10 cellular contexts compared by ENCODE assay signal in the genomic region with DNA sequence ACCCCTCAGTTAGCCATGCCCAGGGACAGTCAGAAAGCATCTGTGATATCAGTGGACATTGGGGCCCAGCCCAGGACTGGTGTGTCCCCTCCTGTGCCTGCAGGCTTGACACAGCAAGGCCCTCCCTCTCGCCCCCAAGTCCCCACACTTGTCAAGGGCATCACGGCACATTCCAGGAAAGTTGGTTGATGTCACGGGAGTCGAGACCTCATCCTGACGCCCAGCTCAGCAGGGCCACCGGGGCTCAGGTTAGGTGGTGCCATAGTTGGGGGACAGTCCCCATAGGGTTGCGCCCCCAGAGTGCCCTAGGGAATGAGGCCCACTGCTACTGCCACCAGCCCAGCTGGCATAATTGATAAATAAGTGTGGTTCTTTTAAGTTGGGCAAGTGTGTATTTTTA. TPM values are rescaled to one million over a fixed set of nuclear protein-coding genes. Genes with fewer than 3 reads are reported as not detected.
DNase-seq lines count a peak whose midpoint lies in the region; ATAC-seq and TF ChIP-seq lines count a peak whose summit lies in the region.
"Had no signal": no experiment of that assay in that cellular context is flagged by ENCODE, and none has a peak within 500 bp of the region (broad histone marks: within the 10 kb centered on the region; RNA-seq: fewer than 3 reads in every experiment).

No MANE protein-coding gene starts in this region.

- POLR2A ChIA-PET in AG04449 (lab: Yijun Ruan, JAX) = no interaction called here

- peak overlapping the region; percentile 40 for H3K4me3 Mint-ChIP-seq in central memory CD8-positive, alpha-beta T cell
- peak overlapping the region; percentile 86 for H3K4me3 Mint-ChIP-seq in natural killer cell

- H3K79me2 ChIP-seq in Karpas-422 (ENCODE audit: low read length) = no peaks in the 10 kb centered on the region

- no peak for ATAC-seq in central memory CD8-positive, alpha-beta T cell (replicated peaks; ENCODE audit: extremely low read depth, poor library complexity, severe bottlenecking)
- no peak for ATAC-seq in natural killer cell
- no peak for ATAC-seq in HG03521 (IDR thresholded peaks at IDR 0.05; ENCODE audit: unreplicated experiment)
- ATAC-seq in sciatic nerve = no peak
- ATAC-seq in GM18909 (IDR thresholded peaks at IDR 0.05; ENCODE audit: poor library complexity, unreplicated experiment) = no peak

- peak overlapping the region; percentile 42 for H3K4me3 ChIP-seq in AG04449 (ENCODE audit: low read depth, low read length)
- H3K4me3 ChIP-seq in Karpas-422 (ENCODE audit: low read length) = peak overlapping the region; percentile 33; the same call in 1 of the 2 replicates

- CTCF ChIA-PET in AG04449 (lab: Yijun Ruan, JAX) = no interaction called here

- intact Hi-C loops in natural killer cell (cut with micrococcal nuclease) (no loop called here), sciatic nerve (cut with DNase I) (no loop called here)

- peak overlapping the region; percentile 72 for H3K27ac Mint-ChIP-seq in central memory CD8-positive, alpha-beta T cell (ENCODE audit: low read depth)
- H3K27ac Mint-ChIP-seq in natural killer cell = peak overlapping the region; percentile 84 to 90

- no peaks in the 10 kb centered on the region; the same call in 1 of the 2 replicates for H4K20me1 ChIP-seq in Karpas-422 (ENCODE audit: insufficient read depth, low read depth, low read length)

- no peaks in the 10 kb centered on the region for H3K27me3 ChIP-seq in Karpas-422 (ENCODE audit: low read length)

- no peaks in the 10 kb centered on the region for H3K9me3 Mint-ChIP-seq in central memory CD8-positive, alpha-beta T cell
- H3K9me3 Mint-ChIP-seq in natural killer cell = no peaks in the 10 kb centered on the region

- no peaks in the 10 kb centered on the region for H3K36me3 ChIP-seq in Karpas-422 (ENCODE audit: insufficient read depth, low read length)

- H3K9ac ChIP-seq in Karpas-422 (ENCODE audit: low read length) = peak overlapping the region; percentile 32

- no peaks in the 10 kb centered on the region for H3K27me3 Mint-ChIP-seq in central memory CD8-positive, alpha-beta T cell
- H3K27me3 Mint-ChIP-seq in natural killer cell (ENCODE audit: low read depth in 2 of 2) = no peaks in the 10 kb centered on the region

- peaks cover 29% of the 10 kb centered on the region for H3K4me1 Mint-ChIP-seq in central memory CD8-positive, alpha-beta T cell
- H3K4me1 Mint-ChIP-seq in natural killer cell = peaks cover 32 to 52% of the 10 kb centered on the region in 2 donors

- no peaks in the 10 kb centered on the region for H3K9me2 ChIP-seq in Karpas-422 (replicated peaks; ENCODE audit: insufficient read depth, low read length)

- peaks cover 3% of the 10 kb centered on the region for H3K36me3 Mint-ChIP-seq in central memory CD8-positive, alpha-beta T cell (ENCODE audit: insufficient read depth)
- no peaks in the 10 kb centered on the region for H3K36me3 Mint-ChIP-seq in natural killer cell

- H3K9me3 ChIP-seq in Karpas-422 (ENCODE audit: low read length) = no peaks in the 10 kb centered on the region

- no peak for TF ChIP-seq CTCF in AG04449 (IDR thresholded peaks at IDR 0.05; ENCODE audit: insufficient read depth, low read length, missing control alignments)
- no peak for TF ChIP-seq CTCF in natural killer cell (IDR thresholded peaks at IDR 0.05)

- H3K4me2 ChIP-seq in Karpas-422 (ENCODE audit: low read depth, low read length, poor library complexity, severe bottlenecking) = peak overlapping the region; percentile 55

- no peak overlapping the region for H2AFZ ChIP-seq in Karpas-422 (ENCODE audit: low read length)

- H3K4me1 ChIP-seq in Karpas-422 (ENCODE audit: low read length) = peaks cover 51% of the 10 kb centered on the region

- H3K27ac ChIP-seq in Karpas-422 (ENCODE audit: low read length) = no peak overlapping the region

- DNase-seq in AG04449 (ENCODE audit: low read depth, low spot score) (no peak), Karpas-422 (no peak), natural killer cell (no peak), sciatic nerve (ENCODE audit: low spot score) (no peak), SIG-M5 (lab: John Stamatoyannopoulos, UW) (no peak)
- DNase-seq in central memory CD8-positive, alpha-beta T cell (ENCODE audit: low spot score in 2 of 2) = no peak
- DNase-seq: amniotic stem cell, NCI-H1048 had no signal

RNA-seq across cellular contexts. Expression of a gene that starts 28.3 kb away (rescaled TPM):
- total RNA-seq in Karpas-422 (2014; rRNA removed; shearing (Covaris generic); ENCODE audit: low replicate concordance) = 29.0 and 43.1 TPM in 2 replicates
- total RNA-seq in natural killer cell (10 to 100 TPM; 30.0 to 78.5 (median 41.6) TPM), sciatic nerve (51.5 TPM)

RNA-seq across cellular contexts. Expression of a gene that starts 54.5 kb away (rescaled TPM):
- total RNA-seq in Karpas-422 (2014; rRNA removed; shearing (Covaris generic); ENCODE audit: low replicate concordance) = 0.11 and 0.51 TPM in 2 replicates
- total RNA-seq in natural killer cell = 1 to 10 TPM in 2 of 3 donors, under 1 TPM in 1; 0.89 to 3.9 (median 1.9) TPM
- 1.9 TPM for total RNA-seq in sciatic nerve
